Comparison of ENCODE assay signal across 1 cellular context in the genomic region with DNA sequence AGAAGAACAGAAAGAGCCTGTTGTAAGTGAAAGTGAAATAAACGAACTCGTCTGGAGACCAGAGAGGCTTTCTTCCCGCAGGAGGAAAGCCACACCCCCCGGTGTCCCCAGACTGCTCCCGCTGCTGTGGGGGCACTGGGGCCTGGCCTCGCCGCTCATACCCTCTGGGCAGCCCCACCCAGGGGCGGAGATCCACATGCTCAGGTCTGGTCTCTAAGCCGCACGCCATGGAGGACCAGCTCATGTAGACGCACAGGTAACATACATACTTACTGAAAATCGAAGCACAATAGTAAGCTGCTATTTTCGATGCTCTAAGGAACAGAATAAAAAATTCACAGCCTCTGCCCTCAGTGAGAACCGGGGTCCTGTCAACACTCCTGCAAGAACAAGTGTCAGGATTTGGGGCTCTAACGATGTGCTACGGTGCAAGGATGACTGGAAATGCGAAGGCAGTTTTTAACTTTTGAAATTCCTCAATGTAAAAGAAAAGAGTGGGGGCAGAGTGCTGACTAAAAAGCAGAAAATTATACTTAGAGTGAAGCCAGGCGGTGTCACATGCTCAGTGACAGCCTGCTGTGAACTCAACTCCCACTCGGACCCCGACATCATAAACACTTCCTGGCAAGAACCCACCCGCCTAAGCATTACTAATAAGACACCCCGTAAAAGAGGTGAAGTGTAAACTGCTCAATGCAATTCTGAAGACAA.
TF ChIP-seq lines count a peak whose summit lies in the region.

No MANE protein-coding gene starts in this region.

TF ChIP-seq in GM12878, 131 proteins besides CTCF, POLR2A, EP300 and RAD21 (continued from another document and continues in another):
- TF ChIP-seq CBX3 (IDR thresholded peaks at IDR 0.05; ENCODE audit: borderline replicate concordance, low read depth) = no peak
- TF ChIP-seq, protein P1, sequence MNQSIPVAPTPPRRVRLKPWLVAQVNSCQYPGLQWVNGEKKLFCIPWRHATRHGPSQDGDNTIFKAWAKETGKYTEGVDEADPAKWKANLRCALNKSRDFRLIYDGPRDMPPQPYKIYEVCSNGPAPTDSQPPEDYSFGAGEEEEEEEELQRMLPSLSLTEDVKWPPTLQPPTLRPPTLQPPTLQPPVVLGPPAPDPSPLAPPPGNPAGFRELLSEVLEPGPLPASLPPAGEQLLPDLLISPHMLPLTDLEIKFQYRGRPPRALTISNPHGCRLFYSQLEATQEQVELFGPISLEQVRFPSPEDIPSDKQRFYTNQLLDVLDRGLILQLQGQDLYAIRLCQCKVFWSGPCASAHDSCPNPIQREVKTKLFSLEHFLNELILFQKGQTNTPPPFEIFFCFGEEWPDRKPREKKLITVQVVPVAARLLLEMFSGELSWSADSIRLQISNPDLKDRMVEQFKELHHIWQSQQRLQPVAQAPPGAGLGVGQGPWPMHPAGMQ (IDR thresholded peaks at IDR 0.05; ENCODE audit: borderline replicate concordance) = no peak
- no peak for TF ChIP-seq MXI1 (IDR thresholded peaks at IDR 0.05; ENCODE audit: low read depth, low read length)
- TF ChIP-seq SMAD5 (IDR thresholded peaks at IDR 0.05; ENCODE audit: low read depth) = no peak
- TF ChIP-seq, protein P2, sequence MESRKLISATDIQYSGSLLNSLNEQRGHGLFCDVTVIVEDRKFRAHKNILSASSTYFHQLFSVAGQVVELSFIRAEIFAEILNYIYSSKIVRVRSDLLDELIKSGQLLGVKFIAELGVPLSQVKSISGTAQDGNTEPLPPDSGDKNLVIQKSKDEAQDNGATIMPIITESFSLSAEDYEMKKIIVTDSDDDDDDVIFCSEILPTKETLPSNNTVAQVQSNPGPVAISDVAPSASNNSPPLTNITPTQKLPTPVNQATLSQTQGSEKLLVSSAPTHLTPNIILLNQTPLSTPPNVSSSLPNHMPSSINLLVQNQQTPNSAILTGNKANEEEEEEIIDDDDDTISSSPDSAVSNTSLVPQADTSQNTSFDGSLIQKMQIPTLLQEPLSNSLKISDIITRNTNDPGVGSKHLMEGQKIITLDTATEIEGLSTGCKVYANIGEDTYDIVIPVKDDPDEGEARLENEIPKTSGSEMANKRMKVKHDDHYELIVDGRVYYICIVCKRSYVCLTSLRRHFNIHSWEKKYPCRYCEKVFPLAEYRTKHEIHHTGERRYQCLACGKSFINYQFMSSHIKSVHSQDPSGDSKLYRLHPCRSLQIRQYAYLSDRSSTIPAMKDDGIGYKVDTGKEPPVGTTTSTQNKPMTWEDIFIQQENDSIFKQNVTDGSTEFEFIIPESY (IDR thresholded peaks at IDR 0.05) = no peak
- no peak for TF ChIP-seq SMARCA5 (IDR thresholded peaks at IDR 0.05)
- TF ChIP-seq ZNF207 (IDR thresholded peaks at IDR 0.05; ENCODE audit: borderline replicate concordance) = no peak
- TF ChIP-seq HDAC6 (IDR thresholded peaks at IDR 0.05; ENCODE audit: unreplicated experiment) = no peak
- TF ChIP-seq, protein P3, sequence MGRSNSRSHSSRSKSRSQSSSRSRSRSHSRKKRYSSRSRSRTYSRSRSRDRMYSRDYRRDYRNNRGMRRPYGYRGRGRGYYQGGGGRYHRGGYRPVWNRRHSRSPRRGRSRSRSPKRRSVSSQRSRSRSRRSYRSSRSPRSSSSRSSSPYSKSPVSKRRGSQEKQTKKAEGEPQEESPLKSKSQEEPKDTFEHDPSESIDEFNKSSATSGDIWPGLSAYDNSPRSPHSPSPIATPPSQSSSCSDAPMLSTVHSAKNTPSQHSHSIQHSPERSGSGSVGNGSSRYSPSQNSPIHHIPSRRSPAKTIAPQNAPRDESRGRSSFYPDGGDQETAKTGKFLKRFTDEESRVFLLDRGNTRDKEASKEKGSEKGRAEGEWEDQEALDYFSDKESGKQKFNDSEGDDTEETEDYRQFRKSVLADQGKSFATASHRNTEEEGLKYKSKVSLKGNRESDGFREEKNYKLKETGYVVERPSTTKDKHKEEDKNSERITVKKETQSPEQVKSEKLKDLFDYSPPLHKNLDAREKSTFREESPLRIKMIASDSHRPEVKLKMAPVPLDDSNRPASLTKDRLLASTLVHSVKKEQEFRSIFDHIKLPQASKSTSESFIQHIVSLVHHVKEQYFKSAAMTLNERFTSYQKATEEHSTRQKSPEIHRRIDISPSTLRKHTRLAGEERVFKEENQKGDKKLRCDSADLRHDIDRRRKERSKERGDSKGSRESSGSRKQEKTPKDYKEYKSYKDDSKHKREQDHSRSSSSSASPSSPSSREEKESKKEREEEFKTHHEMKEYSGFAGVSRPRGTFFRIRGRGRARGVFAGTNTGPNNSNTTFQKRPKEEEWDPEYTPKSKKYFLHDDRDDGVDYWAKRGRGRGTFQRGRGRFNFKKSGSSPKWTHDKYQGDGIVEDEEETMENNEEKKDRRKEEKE (IDR thresholded peaks at IDR 0.05) = no peak
- TF ChIP-seq, protein P4, sequence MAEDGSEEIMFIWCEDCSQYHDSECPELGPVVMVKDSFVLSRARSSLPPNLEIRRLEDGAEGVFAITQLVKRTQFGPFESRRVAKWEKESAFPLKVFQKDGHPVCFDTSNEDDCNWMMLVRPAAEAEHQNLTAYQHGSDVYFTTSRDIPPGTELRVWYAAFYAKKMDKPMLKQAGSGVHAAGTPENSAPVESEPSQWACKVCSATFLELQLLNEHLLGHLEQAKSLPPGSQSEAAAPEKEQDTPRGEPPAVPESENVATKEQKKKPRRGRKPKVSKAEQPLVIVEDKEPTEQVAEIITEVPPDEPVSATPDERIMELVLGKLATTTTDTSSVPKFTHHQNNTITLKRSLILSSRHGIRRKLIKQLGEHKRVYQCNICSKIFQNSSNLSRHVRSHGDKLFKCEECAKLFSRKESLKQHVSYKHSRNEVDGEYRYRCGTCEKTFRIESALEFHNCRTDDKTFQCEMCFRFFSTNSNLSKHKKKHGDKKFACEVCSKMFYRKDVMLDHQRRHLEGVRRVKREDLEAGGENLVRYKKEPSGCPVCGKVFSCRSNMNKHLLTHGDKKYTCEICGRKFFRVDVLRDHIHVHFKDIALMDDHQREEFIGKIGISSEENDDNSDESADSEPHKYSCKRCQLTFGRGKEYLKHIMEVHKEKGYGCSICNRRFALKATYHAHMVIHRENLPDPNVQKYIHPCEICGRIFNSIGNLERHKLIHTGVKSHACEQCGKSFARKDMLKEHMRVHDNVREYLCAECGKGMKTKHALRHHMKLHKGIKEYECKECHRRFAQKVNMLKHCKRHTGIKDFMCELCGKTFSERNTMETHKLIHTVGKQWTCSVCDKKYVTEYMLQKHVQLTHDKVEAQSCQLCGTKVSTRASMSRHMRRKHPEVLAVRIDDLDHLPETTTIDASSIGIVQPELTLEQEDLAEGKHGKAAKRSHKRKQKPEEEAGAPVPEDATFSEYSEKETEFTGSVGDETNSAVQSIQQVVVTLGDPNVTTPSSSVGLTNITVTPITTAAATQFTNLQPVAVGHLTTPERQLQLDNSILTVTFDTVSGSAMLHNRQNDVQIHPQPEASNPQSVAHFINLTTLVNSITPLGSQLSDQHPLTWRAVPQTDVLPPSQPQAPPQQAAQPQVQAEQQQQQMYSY (CRISPR knock-in tag; IDR thresholded peaks at IDR 0.05) = no peak
- TF ChIP-seq, protein P5, sequence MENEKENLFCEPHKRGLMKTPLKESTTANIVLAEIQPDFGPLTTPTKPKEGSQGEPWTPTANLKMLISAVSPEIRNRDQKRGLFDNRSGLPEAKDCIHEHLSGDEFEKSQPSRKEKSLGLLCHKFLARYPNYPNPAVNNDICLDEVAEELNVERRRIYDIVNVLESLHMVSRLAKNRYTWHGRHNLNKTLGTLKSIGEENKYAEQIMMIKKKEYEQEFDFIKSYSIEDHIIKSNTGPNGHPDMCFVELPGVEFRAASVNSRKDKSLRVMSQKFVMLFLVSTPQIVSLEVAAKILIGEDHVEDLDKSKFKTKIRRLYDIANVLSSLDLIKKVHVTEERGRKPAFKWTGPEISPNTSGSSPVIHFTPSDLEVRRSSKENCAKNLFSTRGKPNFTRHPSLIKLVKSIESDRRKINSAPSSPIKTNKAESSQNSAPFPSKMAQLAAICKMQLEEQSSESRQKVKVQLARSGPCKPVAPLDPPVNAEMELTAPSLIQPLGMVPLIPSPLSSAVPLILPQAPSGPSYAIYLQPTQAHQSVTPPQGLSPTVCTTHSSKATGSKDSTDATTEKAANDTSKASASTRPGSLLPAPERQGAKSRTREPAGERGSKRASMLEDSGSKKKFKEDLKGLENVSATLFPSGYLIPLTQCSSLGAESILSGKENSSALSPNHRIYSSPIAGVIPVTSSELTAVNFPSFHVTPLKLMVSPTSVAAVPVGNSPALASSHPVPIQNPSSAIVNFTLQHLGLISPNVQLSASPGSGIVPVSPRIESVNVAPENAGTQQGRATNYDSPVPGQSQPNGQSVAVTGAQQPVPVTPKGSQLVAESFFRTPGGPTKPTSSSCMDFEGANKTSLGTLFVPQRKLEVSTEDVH (IDR thresholded peaks at IDR 0.05; ENCODE audit: low read depth, partially characterized antibody) = no peak
- TF ChIP-seq GATAD2B (conservative IDR thresholded peaks at IDR 0.05; ENCODE audit: low read depth) = 0 out of 2 replicates have a peak, but pooled peaks have one; percentile 54
- TF ChIP-seq PAX8 (IDR thresholded peaks at IDR 0.05) = no peak
- peak; percentile 58; the same call in 1 of the 2 replicates for TF ChIP-seq EED (IDR thresholded peaks at IDR 0.05; ENCODE audit: low read depth)
- TF ChIP-seq, protein P6, sequence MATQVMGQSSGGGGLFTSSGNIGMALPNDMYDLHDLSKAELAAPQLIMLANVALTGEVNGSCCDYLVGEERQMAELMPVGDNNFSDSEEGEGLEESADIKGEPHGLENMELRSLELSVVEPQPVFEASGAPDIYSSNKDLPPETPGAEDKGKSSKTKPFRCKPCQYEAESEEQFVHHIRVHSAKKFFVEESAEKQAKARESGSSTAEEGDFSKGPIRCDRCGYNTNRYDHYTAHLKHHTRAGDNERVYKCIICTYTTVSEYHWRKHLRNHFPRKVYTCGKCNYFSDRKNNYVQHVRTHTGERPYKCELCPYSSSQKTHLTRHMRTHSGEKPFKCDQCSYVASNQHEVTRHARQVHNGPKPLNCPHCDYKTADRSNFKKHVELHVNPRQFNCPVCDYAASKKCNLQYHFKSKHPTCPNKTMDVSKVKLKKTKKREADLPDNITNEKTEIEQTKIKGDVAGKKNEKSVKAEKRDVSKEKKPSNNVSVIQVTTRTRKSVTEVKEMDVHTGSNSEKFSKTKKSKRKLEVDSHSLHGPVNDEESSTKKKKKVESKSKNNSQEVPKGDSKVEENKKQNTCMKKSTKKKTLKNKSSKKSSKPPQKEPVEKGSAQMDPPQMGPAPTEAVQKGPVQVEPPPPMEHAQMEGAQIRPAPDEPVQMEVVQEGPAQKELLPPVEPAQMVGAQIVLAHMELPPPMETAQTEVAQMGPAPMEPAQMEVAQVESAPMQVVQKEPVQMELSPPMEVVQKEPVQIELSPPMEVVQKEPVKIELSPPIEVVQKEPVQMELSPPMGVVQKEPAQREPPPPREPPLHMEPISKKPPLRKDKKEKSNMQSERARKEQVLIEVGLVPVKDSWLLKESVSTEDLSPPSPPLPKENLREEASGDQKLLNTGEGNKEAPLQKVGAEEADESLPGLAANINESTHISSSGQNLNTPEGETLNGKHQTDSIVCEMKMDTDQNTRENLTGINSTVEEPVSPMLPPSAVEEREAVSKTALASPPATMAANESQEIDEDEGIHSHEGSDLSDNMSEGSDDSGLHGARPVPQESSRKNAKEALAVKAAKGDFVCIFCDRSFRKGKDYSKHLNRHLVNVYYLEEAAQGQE (IDR thresholded peaks at IDR 0.05; ENCODE audit: low read depth, low read length) = no peak
- TF ChIP-seq, protein P7, sequence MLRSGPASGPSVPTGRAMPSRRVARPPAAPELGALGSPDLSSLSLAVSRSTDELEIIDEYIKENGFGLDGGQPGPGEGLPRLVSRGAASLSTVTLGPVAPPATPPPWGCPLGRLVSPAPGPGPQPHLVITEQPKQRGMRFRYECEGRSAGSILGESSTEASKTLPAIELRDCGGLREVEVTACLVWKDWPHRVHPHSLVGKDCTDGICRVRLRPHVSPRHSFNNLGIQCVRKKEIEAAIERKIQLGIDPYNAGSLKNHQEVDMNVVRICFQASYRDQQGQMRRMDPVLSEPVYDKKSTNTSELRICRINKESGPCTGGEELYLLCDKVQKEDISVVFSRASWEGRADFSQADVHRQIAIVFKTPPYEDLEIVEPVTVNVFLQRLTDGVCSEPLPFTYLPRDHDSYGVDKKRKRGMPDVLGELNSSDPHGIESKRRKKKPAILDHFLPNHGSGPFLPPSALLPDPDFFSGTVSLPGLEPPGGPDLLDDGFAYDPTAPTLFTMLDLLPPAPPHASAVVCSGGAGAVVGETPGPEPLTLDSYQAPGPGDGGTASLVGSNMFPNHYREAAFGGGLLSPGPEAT (IDR thresholded peaks at IDR 0.05; ENCODE audit: low read depth) = 0 out of 2 replicates have a peak, but pooled peaks have one; percentile 40
- no peak for TF ChIP-seq ASH2L (IDR thresholded peaks at IDR 0.05; ENCODE audit: borderline replicate concordance, low read depth)
- peak; percentile 4; the same call in 1 of the 2 replicates for TF ChIP-seq RUNX3 (IDR thresholded peaks at IDR 0.05; ENCODE audit: low read length)
- TF ChIP-seq, protein P8, sequence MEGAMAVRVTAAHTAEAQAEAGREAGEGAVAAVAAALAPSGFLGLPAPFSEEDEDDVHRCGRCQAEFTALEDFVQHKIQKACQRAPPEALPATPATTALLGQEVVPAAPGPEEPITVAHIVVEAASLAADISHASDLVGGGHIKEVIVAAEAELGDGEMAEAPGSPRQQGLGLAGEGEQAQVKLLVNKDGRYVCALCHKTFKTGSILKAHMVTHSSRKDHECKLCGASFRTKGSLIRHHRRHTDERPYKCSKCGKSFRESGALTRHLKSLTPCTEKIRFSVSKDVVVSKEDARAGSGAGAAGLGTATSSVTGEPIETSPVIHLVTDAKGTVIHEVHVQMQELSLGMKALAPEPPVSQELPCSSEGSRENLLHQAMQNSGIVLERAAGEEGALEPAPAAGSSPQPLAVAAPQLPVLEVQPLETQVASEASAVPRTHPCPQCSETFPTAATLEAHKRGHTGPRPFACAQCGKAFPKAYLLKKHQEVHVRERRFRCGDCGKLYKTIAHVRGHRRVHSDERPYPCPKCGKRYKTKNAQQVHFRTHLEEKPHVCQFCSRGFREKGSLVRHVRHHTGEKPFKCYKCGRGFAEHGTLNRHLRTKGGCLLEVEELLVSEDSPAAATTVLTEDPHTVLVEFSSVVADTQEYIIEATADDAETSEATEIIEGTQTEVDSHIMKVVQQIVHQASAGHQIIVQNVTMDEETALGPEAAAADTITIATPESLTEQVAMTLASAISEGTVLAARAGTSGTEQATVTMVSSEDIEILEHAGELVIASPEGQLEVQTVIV (IDR thresholded peaks at IDR 0.05; ENCODE audit: borderline replicate concordance, partially characterized antibody) = no peak
- no peak for TF ChIP-seq POU2F2 (IDR thresholded peaks at IDR 0.05; ENCODE audit: borderline replicate concordance, low read depth, low read length)
- TF ChIP-seq JUNB (IDR thresholded peaks at IDR 0.05) = peak; percentile 79
- peak; percentile 44; the same call in 1 of the 2 replicates for TF ChIP-seq DPF2 (IDR thresholded peaks at IDR 0.05)
- no peak for TF ChIP-seq TCF12 (IDR thresholded peaks at IDR 0.05; ENCODE audit: low read depth, low read length)
- TF ChIP-seq KLF5 (IDR thresholded peaks at IDR 0.05; ENCODE audit: partially characterized antibody) = no peak
- TF ChIP-seq NR2C1 (IDR thresholded peaks at IDR 0.05) = no peak
- peak; percentile 75 for TF ChIP-seq NFIC (IDR thresholded peaks at IDR 0.05; ENCODE audit: low read depth, low read length)
- no peak for TF ChIP-seq KDM1A (IDR thresholded peaks at IDR 0.05; ENCODE audit: borderline replicate concordance)
- no peak for TF ChIP-seq MYC (IDR thresholded peaks at IDR 0.05; ENCODE audit: insufficient read depth, insufficient read length, insufficient replicate concordance, low read length, severe bottlenecking)
